In genomic region chr2:133886735-133887675, GRCh38 we compare ENCODE assay signal across 8 cellular contexts.
DNase-seq lines count a peak whose midpoint lies in the region; ATAC-seq, FAIRE-seq and TF ChIP-seq lines count a peak whose summit lies in the region.

No MANE protein-coding gene starts in this region.

- no peak for TF ChIP-seq POLR2A in HepG2 (IDR thresholded peaks at IDR 0.05; ENCODE audit: insufficient read depth in 1 of 2, low read depth in 2 of 2, low read length in 2 of 2)

- no peak overlapping the region for H3K9ac ChIP-seq in HepG2 (ENCODE audit: insufficient read depth, low read depth, low read length)

- intact Hi-C loops in HepG2 (cut with micrococcal nuclease; ENCODE audit: unreplicated experiment), result loop anchor here (1.0 to 10.0 kb wide), 7 partner anchors 231 to 998 kb away; no protein-coding TSS in a partner anchor

- FAIRE-seq in HepG2 (lab: Jason Lieb, UNC), result peak; percentile 92

- CTCF ChIA-PET in HepG2 (lab: Yijun Ruan, JAX; ENCODE audit: low intra/inter-chr PET ratio, low total read pairs), result interaction anchor here (0.7 to 2.8 kb wide), 4 partner anchors 321 to 565 kb away, joined by 3 to 13 read pairs (median 8); no protein-coding TSS in a partner anchor

- peak; percentile 56; the same call in 1 of the 2 replicates for TF ChIP-seq RAD21 in HepG2 (CRISPR knock-in tag; IDR thresholded peaks at IDR 0.05)

- H3K4me1 ChIP-seq in HepG2 (ENCODE audit: insufficient read depth, low read length), result no peaks in the 10 kb centered on the region

- H3K27ac ChIP-seq in coronary artery, result no peak overlapping the region
- H3K27ac ChIP-seq in HepG2 (ENCODE audit: extremely low read length, insufficient read depth, low read length), result no peak overlapping the region

- H3K9me3 ChIP-seq in HepG2 (ENCODE audit: low read length), result no peaks in the 10 kb centered on the region

- H3K4me2 ChIP-seq in HepG2 (ENCODE audit: low read depth, low read length), result 0 out of 2 replicates have a peak overlapping the region, but pooled peaks have one; percentile 22

- peak; percentile 76 for ATAC-seq in HG02973 (IDR thresholded peaks at IDR 0.05; ENCODE audit: unreplicated experiment)
- peak; percentile 93 for ATAC-seq in HepG2

- in situ Hi-C loops in HepG2 (cut with HindIII; ENCODE audit: extremely low pct_ligation_motif_present, low pct_unique_long_range_greater_than_20kb), result loop anchor here (10.0 to 25.0 kb wide), 2 partner anchors 325 to 568 kb away; no protein-coding TSS in a partner anchor

- no TSS peak for BruUV-seq in HepG2 (replicated peaks; lab: Mats Ljungman, UMichigan)

- no peak overlapping the region for H2AFZ ChIP-seq in HepG2 (ENCODE audit: low read length)

- DNase-seq in SIG-M5 treated with dmso at 0.1 percent for 504 hours (lab: John Stamatoyannopoulos, UW; ENCODE audit: unreplicated experiment), result peak; percentile 55
- no peak for DNase-seq in SIG-M5 (lab: John Stamatoyannopoulos, UW)
- DNase-seq in NCI-H2171 (lab: John Stamatoyannopoulos, UW), result peak; percentile 59
- no peak for DNase-seq in coronary artery (ENCODE audit: low spot score)
- peak; percentile 70 for DNase-seq in HepG2 (ENCODE audit: low spot score)
- DNase-seq in stimulated activated CD4-positive, alpha-beta T cell treated with anti-CD3 and anti-CD28 coated beads, TNF-alpha, amount 100 ng/mL, for 24 hours (ENCODE audit: low read depth in 3 of 3), result peak; percentile 4 to 41 (median 9)

- H4K20me1 ChIP-seq in HepG2 (ENCODE audit: insufficient read depth, low read length), result no peaks in the 10 kb centered on the region

- no peak overlapping the region for H3K4me3 ChIP-seq in WI38 (ENCODE audit: low read depth, low read length)
- H3K4me3 ChIP-seq in coronary artery, result no peak overlapping the region
- H3K4me3 ChIP-seq in HepG2 (replicated peaks in 1 of 3; ENCODE audit: insufficient read depth in 1 of 3, low read depth in 2 of 3, low read length in 3 of 3), result no peak overlapping the region

- peaks cover 2 to 43% of the 10 kb centered on the region in 2 experiments; a peak in 3 of 5 replicates for H3K27me3 ChIP-seq in HepG2 (ENCODE audit: control insufficient read depth in 1 of 2, insufficient read depth in 2 of 2, low read length in 2 of 2)

- POLR2A ChIA-PET in HepG2 (lab: Yijun Ruan, JAX), result interaction anchor here (1.0 kb wide), 1 partner anchor 525 kb away, joined by 3 read pairs; no protein-coding TSS in a partner anchor

- TF ChIP-seq EP300 in HepG2 (IDR thresholded peaks at IDR 0.05; ENCODE audit: low read depth in 2 of 2, low read length in 2 of 2) (no peak), HepG2 (CRISPR knock-in tag; IDR thresholded peaks at IDR 0.05; ENCODE audit: borderline replicate concordance) (no peak)

- WGBS in HepG2 (ENCODE audit: low lambda C conversion rate), result 21% methylated on average over 19 of the region's 19 CpGs

- H3K36me3 ChIP-seq in HepG2 (replicated peaks in 1 of 2; ENCODE audit: control insufficient read depth in 1 of 2, insufficient read depth in 2 of 2, low read length in 2 of 2), result no peaks in the 10 kb centered on the region

- no peaks in the 10 kb centered on the region for H3K79me2 ChIP-seq in HepG2 (ENCODE audit: insufficient read depth, low read length)

- TF ChIP-seq CTCF in WI38 (IDR thresholded peaks at IDR 0.05; ENCODE audit: low read depth, low read length), result peak; percentile 50; the same call in 1 of the 2 replicates
- peak; percentile 24 for TF ChIP-seq CTCF in coronary artery (IDR thresholded peaks at IDR 0.05)
- peak; percentile 85 for TF ChIP-seq CTCF in HepG2 (CRISPR knock-in tag; IDR thresholded peaks at IDR 0.05)

TF ChIP-seq in HepG2, 621 proteins besides CTCF, POLR2A, EP300 and RAD21 (continues in another document):
- TF ChIP-seq, protein P1, sequence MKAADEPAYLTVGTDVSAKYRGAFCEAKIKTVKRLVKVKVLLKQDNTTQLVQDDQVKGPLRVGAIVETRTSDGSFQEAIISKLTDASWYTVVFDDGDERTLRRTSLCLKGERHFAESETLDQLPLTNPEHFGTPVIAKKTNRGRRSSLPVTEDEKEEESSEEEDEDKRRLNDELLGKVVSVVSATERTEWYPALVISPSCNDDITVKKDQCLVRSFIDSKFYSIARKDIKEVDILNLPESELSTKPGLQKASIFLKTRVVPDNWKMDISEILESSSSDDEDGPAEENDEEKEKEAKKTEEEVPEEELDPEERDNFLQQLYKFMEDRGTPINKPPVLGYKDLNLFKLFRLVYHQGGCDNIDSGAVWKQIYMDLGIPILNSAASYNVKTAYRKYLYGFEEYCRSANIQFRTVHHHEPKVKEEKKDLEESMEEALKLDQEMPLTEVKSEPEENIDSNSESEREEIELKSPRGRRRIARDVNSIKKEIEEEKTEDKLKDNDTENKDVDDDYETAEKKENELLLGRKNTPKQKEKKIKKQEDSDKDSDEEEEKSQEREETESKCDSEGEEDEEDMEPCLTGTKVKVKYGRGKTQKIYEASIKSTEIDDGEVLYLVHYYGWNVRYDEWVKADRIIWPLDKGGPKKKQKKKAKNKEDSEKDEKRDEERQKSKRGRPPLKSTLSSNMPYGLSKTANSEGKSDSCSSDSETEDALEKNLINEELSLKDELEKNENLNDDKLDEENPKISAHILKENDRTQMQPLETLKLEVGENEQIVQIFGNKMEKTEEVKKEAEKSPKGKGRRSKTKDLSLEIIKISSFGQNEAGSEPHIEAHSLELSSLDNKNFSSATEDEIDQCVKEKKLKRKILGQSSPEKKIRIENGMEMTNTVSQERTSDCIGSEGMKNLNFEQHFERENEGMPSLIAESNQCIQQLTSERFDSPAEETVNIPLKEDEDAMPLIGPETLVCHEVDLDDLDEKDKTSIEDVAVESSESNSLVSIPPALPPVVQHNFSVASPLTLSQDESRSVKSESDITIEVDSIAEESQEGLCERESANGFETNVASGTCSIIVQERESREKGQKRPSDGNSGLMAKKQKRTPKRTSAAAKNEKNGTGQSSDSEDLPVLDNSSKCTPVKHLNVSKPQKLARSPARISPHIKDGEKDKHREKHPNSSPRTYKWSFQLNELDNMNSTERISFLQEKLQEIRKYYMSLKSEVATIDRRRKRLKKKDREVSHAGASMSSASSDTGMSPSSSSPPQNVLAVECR (CRISPR knock-in tag; IDR thresholded peaks at IDR 0.05; ENCODE audit: borderline replicate concordance), result no peak
- TF ChIP-seq ZNF550 (CRISPR knock-in tag; IDR thresholded peaks at IDR 0.05; ENCODE audit: borderline replicate concordance) (no peak), ZNF354B (CRISPR knock-in tag; IDR thresholded peaks at IDR 0.05) (no peak), LCORL (IDR thresholded peaks at IDR 0.05) (no peak), LCORL (CRISPR knock-in tag; IDR thresholded peaks at IDR 0.05) (peak; percentile 30; the same call in 1 of the 2 replicates), PHB2 (IDR thresholded peaks at IDR 0.05; ENCODE audit: partially characterized antibody) (no peak), ATF6 (CRISPR knock-in tag; conservative IDR thresholded peaks at IDR 0.05) (no peak), PCBP2 (optimal IDR thresholded peaks at IDR 0.05; ENCODE audit: low read depth, low read length, poor library complexity, severe bottlenecking) (no peak), TGIF2 (CRISPR knock-in tag; IDR thresholded peaks at IDR 0.05) (no peak), SP140L (CRISPR knock-in tag; IDR thresholded peaks at IDR 0.05; ENCODE audit: borderline replicate concordance) (no peak), ZNF253 (CRISPR knock-in tag; IDR thresholded peaks at IDR 0.05; ENCODE audit: borderline replicate concordance) (no peak)
- TF ChIP-seq, protein P2, sequence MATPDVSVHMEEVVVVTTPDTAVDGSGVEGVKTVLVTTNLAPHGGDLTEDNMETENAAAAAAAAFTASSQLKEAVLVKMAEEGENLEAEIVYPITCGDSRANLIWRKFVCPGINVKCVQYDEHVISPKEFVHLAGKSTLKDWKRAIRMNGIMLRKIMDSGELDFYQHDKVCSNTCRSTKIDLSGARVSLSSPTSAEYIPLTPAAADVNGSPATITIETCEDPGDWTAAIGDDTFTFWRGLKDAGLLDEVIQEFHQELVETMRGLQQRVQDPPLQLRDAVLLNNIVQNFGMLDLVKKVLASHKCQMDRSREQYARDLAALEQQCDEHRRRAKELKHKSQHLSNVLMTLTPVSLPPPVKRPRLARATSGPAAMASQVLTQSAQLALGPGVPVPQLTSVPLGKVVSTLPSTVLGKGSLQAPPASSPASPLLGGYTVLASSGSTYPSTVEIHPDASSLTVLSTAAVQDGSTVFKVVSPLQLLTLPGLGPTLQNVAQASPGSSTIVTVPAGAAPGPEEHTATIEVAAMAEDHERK (CRISPR knock-in tag; IDR thresholded peaks at IDR 0.05; ENCODE audit: low read depth), result no peak
- TF ChIP-seq, protein P3, sequence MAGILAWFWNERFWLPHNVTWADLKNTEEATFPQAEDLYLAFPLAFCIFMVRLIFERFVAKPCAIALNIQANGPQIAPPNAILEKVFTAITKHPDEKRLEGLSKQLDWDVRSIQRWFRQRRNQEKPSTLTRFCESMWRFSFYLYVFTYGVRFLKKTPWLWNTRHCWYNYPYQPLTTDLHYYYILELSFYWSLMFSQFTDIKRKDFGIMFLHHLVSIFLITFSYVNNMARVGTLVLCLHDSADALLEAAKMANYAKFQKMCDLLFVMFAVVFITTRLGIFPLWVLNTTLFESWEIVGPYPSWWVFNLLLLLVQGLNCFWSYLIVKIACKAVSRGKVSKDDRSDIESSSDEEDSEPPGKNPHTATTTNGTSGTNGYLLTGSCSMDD (CRISPR knock-in tag; IDR thresholded peaks at IDR 0.05), result no peak

Comparison
In these comparisons a context has a peak if more than half of its experiments do, and no peak if none do; other contexts are left out.
1. DNase-seq: peak in SIG-M5 treated with dmso at 0.1 percent for 504 hours (single experiment), NCI-H2171 (single experiment), HepG2 (single experiment) and stimulated activated CD4-positive, alpha-beta T cell treated with anti-CD3 and anti-CD28 coated beads, TNF-alpha, amount 100 ng/mL, for 24 hours (3 of 3); none in SIG-M5 (single experiment) and coronary artery (single experiment).
2. CTCF ChIP-seq: peak in every context shown above with its lines; median percentile 85 in HepG2; 50 in WI38; 24 in coronary artery.